17 cellular contexts compared by ENCODE assay signal in genomic region chr2:95311821-95312542, GRCh38. TPM values are rescaled to one million over a fixed set of nuclear protein-coding genes. Genes with fewer than 3 reads are reported as not detected.
DNase-seq lines count a peak whose midpoint lies in the region; ATAC-seq, FAIRE-seq and TF ChIP-seq lines count a peak whose summit lies in the region.
"Had no signal": no experiment of that assay in that cellular context is flagged by ENCODE, and none has a peak within 500 bp of the region (broad histone marks: within the 10 kb centered on the region; RNA-seq: fewer than 3 reads in every experiment).

No MANE protein-coding gene starts in this region.

- H2AK5ac ChIP-seq in H1 (ENCODE audit: low read depth, low read length), result no peak overlapping the region
- peak overlapping the region; percentile 66 for H2AK5ac ChIP-seq in neuronal stem cell (ENCODE audit: low read depth, low read length)

- DNase-seq in ELF-1 (ENCODE audit: low read depth, low spot score), result peak; percentile 19
- no peak for DNase-seq in RWPE1 (ENCODE audit: low spot score)
- no peak for DNase-seq in H1 (ENCODE audit: low read depth in 1 of 2, low spot score in 2 of 2)
- no peak for DNase-seq in neuronal stem cell (ENCODE audit: low spot score)
- DNase-seq in CD14-positive monocyte (ENCODE audit: low spot score), result no peak
- no peak for DNase-seq in GM13977 (ENCODE audit: low spot score)
- DNase-seq in naive thymus-derived CD4-positive, alpha-beta T cell, result no peak
- DNase-seq in activated T-cell treated with anti-CD3 and anti-CD28 coated beads, Interleukin-2, amount 50 U/mL, for 24 hours, result no peak
- DNase-seq: ACHN; Calu3; CD4-positive, alpha-beta T cell; DMS79 had no signal

- no peak overlapping the region for H4K5ac ChIP-seq in H1 (ENCODE audit: insufficient read length, low read depth, low read length)

- no peak overlapping the region for H3K56ac ChIP-seq in H1 (replicated peaks; ENCODE audit: insufficient read length, low read depth, low read length)

- 88% methylated on average over 24 of the region's 25 CpGs; no CpG with 5 or more reads in 1 of the 2 experiments for WGBS in H1 (ENCODE audit: extremely low coverage in 1 of 2, insufficient coverage in 1 of 2, insufficient read length in 1 of 2, insufficient replicate concordance in 2 of 2, low coverage in 1 of 2, low lambda C conversion rate in 2 of 2, missing lambda C conversion rate in 1 of 2), 2 experiments
- WGBS in neuronal stem cell (ENCODE audit: extremely low coverage in 2 of 2, insufficient read length in 2 of 2, insufficient replicate concordance in 1 of 2), 2 donors, result no CpG with 5 or more reads among the region's 25 CpGs

- no peak overlapping the region for H2BK20ac ChIP-seq in H1 (ENCODE audit: low read length)

- H2BK12ac ChIP-seq in H1 (ENCODE audit: low read depth, low read length) (no peak overlapping the region), neuronal stem cell (ENCODE audit: low read length) (no peak overlapping the region)

- no peaks in the 10 kb centered on the region for H3K79me1 ChIP-seq in H1 (ENCODE audit: low read depth, low read length)
- H3K79me1 ChIP-seq in neuronal stem cell (ENCODE audit: low read depth, low read length), result no peaks in the 10 kb centered on the region

- H3K4me3 ChIP-seq in H1 (ENCODE audit: extremely low read depth in 1 of 4, insufficient read depth in 2 of 4, low read depth in 3 of 4, low read length in 4 of 4) (no peak overlapping the region), neuronal stem cell (ENCODE audit: low read length in 2 of 2) (no peak overlapping the region)
- H3K4me3 ChIP-seq in naive thymus-derived CD4-positive, alpha-beta T cell (ENCODE audit: low read length), result no peak overlapping the region
- H3K4me3 ChIP-seq: BLaER1 treated with 17β-estradiol and CSF1 and Interleukin-3, amounts not matched to agents 10 nM and 100 nM had no signal

- intact Hi-C loops in CD14-positive monocyte (cut with micrococcal nuclease), result no loop called here
- intact Hi-C loops in naive thymus-derived CD4-positive, alpha-beta T cell (cut with micrococcal nuclease), result loop anchor here in 1 of 2 donors (10.0 kb wide), 1 partner anchor 117 kb away; no protein-coding TSS in a partner anchor

- POLR2A ChIA-PET in RWPE1 (lab: Yijun Ruan, JAX; ENCODE audit: low non-redundant PET), result interaction anchor here (0.6 kb wide), 1 partner anchor 36 kb away, joined by 3 read pairs; no protein-coding TSS in a partner anchor
- POLR2A ChIA-PET in H1 (lab: Charles Lee; ENCODE audit: partially characterized antibody), result no interaction called here
- POLR2A ChIA-PET in naive thymus-derived CD4-positive, alpha-beta T cell (lab: Charles Lee), result no interaction called here

- H3K4me3 Mint-ChIP-seq in CD14-positive monocyte, result no peak overlapping the region
- no peak overlapping the region for H3K4me3 Mint-ChIP-seq in naive thymus-derived CD4-positive, alpha-beta T cell
- H3K4me3 Mint-ChIP-seq in activated T-cell treated with anti-CD3 and anti-CD28 coated beads, Interleukin-2, amount 50 U/mL, for 24 hours, result no peak overlapping the region
- H3K4me3 Mint-ChIP-seq: CD4-positive, alpha-beta T cell had no signal

- no peak overlapping the region for H3K18ac ChIP-seq in H1 (ENCODE audit: extremely low read depth, low read length)
- H3K18ac ChIP-seq in neuronal stem cell (ENCODE audit: low read length), result peak overlapping the region; percentile 62

- no peaks in the 10 kb centered on the region; the same call in 1 of the 2 replicates for H3K23me2 ChIP-seq in H1 (ENCODE audit: low read depth, low read length)

- H3K14ac ChIP-seq in H1 (ENCODE audit: insufficient read length) (no peak overlapping the region), neuronal stem cell (ENCODE audit: low read length) (no peak overlapping the region)

- H3K9ac ChIP-seq in H1 (replicated peaks in 1 of 4; ENCODE audit: extremely low read depth in 1 of 4, low read depth in 3 of 4, low read length in 3 of 4), result no peak overlapping the region
- H3K9ac ChIP-seq in neuronal stem cell (ENCODE audit: low read depth, low read length, poor library complexity), result no peak overlapping the region
- H3K9ac ChIP-seq: BLaER1 treated with 17β-estradiol and CSF1 and Interleukin-3, amounts not matched to agents 10 nM and 100 nM had no signal

- TF ChIP-seq CTCF in RWPE1 (conservative IDR thresholded peaks at IDR 0.05; ENCODE audit: low read depth), result no peak
- TF ChIP-seq CTCF in H1 (IDR thresholded peaks at IDR 0.05; ENCODE audit: control extremely low read depth in 1 of 3, insufficient read depth in 1 of 3, low read depth in 1 of 3, low read length in 3 of 3), result no peak
- no peak for TF ChIP-seq CTCF in CD14-positive monocyte (IDR thresholded peaks at IDR 0.05)
- no peak for TF ChIP-seq CTCF in GM13977 (IDR thresholded peaks at IDR 0.05; ENCODE audit: extremely low read depth, insufficient read depth, missing control alignments)

- peaks cover 0 to 3% (median 2%) of the 10 kb centered on the region in 3 donors for H3K27me3 Mint-ChIP-seq in CD14-positive monocyte (ENCODE audit: low read depth in 3 of 3)
- H3K27me3 Mint-ChIP-seq in naive thymus-derived CD4-positive, alpha-beta T cell, result no peaks in the 10 kb centered on the region
- H3K27me3 Mint-ChIP-seq in activated T-cell treated with anti-CD3 and anti-CD28 coated beads, Interleukin-2, amount 50 U/mL, for 24 hours, result peaks cover 6% of the 10 kb centered on the region

- TF ChIP-seq RAD21 in H1 (IDR thresholded peaks at IDR 0.05 in 1 of 2, conservative IDR thresholded peaks at IDR 0.05 in 1 of 2; ENCODE audit: low read depth in 2 of 2, low read length in 2 of 2), result no peak

- H4K20me1 ChIP-seq in H1 (replicated peaks in 1 of 2; ENCODE audit: control insufficient read depth in 1 of 2, insufficient read depth in 2 of 2, low read length in 2 of 2), result no peaks in the 10 kb centered on the region

- H4K91ac ChIP-seq in H1 (replicated peaks; ENCODE audit: insufficient read length, low read length) (no peak overlapping the region), neuronal stem cell (ENCODE audit: low read depth, low read length, poor library complexity) (peak overlapping the region; percentile 67)

- H3K4me1 ChIP-seq in H1 (replicated peaks in 1 of 4; ENCODE audit: control insufficient read depth in 3 of 4, insufficient read depth in 4 of 4, low read length in 3 of 4), result no peaks in the 10 kb centered on the region; a peak in 1 of 7 replicates
- peaks cover 2 to 12% of the 10 kb centered on the region in 2 donors for H3K4me1 ChIP-seq in neuronal stem cell (ENCODE audit: control insufficient read depth in 2 of 2, insufficient read depth in 1 of 2, low read depth in 1 of 2, low read length in 2 of 2)
- no peaks in the 10 kb centered on the region for H3K4me1 ChIP-seq in naive thymus-derived CD4-positive, alpha-beta T cell (ENCODE audit: control insufficient read depth in 2 of 2, insufficient read depth in 2 of 2, low read length in 2 of 2)

- H3K36me3 ChIP-seq in H1 (ENCODE audit: control insufficient read depth in 2 of 4, insufficient read depth in 4 of 4, low read length in 3 of 4) (no peaks in the 10 kb centered on the region), neuronal stem cell (replicated peaks in 1 of 2; ENCODE audit: control insufficient read depth in 2 of 2, insufficient read depth in 2 of 2, low read length in 2 of 2) (no peaks in the 10 kb centered on the region)
- H3K36me3 ChIP-seq in naive thymus-derived CD4-positive, alpha-beta T cell (ENCODE audit: control insufficient read depth in 2 of 3, insufficient read depth in 3 of 3, low read length in 3 of 3), result no peaks in the 10 kb centered on the region
- H3K36me3 ChIP-seq: BLaER1 treated with 17β-estradiol and CSF1 and Interleukin-3, amounts not matched to agents 10 nM and 100 nM had no signal

- no peak for TF ChIP-seq POLR2A in H1 (IDR thresholded peaks at IDR 0.05; ENCODE audit: control extremely low read depth in 1 of 2, low read depth in 2 of 2, low read length in 2 of 2)

- H3K27ac ChIP-seq in RWPE1 (peak overlapping the region; percentile 83), H1 (ENCODE audit: low read depth, low read length) (no peak overlapping the region), neuronal stem cell (replicated peaks; ENCODE audit: low read length) (no peak overlapping the region)
- no peak overlapping the region for H3K27ac ChIP-seq in naive thymus-derived CD4-positive, alpha-beta T cell (ENCODE audit: low read depth, low read length)
- H3K27ac ChIP-seq: BLaER1 treated with 17β-estradiol and CSF1 and Interleukin-3, amounts not matched to agents 10 nM and 100 nM; HL-60 had no signal

- H2BK120ac ChIP-seq in H1 (replicated peaks; ENCODE audit: low read depth, low read length), result no peak overlapping the region
- no peak overlapping the region for H2BK120ac ChIP-seq in neuronal stem cell (ENCODE audit: low read depth, low read length)

- peak overlapping the region in 1 of 7 donors; percentile 62 for H3K27ac Mint-ChIP-seq in CD14-positive monocyte
- no peak overlapping the region for H3K27ac Mint-ChIP-seq in naive thymus-derived CD4-positive, alpha-beta T cell
- no peak overlapping the region for H3K27ac Mint-ChIP-seq in activated T-cell treated with anti-CD3 and anti-CD28 coated beads, Interleukin-2, amount 50 U/mL, for 24 hours
- H3K27ac Mint-ChIP-seq: CD4-positive, alpha-beta T cell had no signal

- H2BK15ac ChIP-seq in H1 (ENCODE audit: low read length) (no peak overlapping the region), neuronal stem cell (ENCODE audit: low read length) (no peak overlapping the region)

- no peak overlapping the region for H3K4ac ChIP-seq in H1 (replicated peaks; ENCODE audit: insufficient read length, low read depth, low read length)
- H3K4ac ChIP-seq in neuronal stem cell (ENCODE audit: low read length), result no peak overlapping the region

- TF ChIP-seq EP300 in H1 (IDR thresholded peaks at IDR 0.05; ENCODE audit: borderline replicate concordance in 1 of 2, low read depth in 2 of 2, low read length in 2 of 2), result no peak

- CTCF ChIA-PET in RWPE1 (lab: Yijun Ruan, JAX) (interaction anchor here (0.5 to 2.6 kb wide), 4 partner anchors 15 to 411 kb away, joined by 3 to 17 read pairs (median 4); no protein-coding TSS in a partner anchor), H1 (lab: Charles Lee; ENCODE audit: partially characterized antibody) (interaction anchor here (0.6 kb wide), 1 partner anchor 54 kb away, joined by 3 read pairs; no protein-coding TSS in a partner anchor)
- CTCF ChIA-PET in naive thymus-derived CD4-positive, alpha-beta T cell (lab: Charles Lee), result no interaction called here

- ATAC-seq in naive thymus-derived CD4-positive, alpha-beta T cell, result no peak
- ATAC-seq: HCT116 had no signal

- H3K4me2 ChIP-seq in H1 (ENCODE audit: insufficient read depth in 1 of 2, low read depth in 2 of 2, low read length in 2 of 2) (no peak overlapping the region), neuronal stem cell (ENCODE audit: insufficient read depth, low read length, poor library complexity, severe bottlenecking) (no peak overlapping the region)

- H3K23ac ChIP-seq in H1 (ENCODE audit: insufficient read length) (no peak overlapping the region), neuronal stem cell (ENCODE audit: low read depth, low read length, poor library complexity) (no peak overlapping the region)

- no peaks in the 10 kb centered on the region for H3K4me1 Mint-ChIP-seq in CD14-positive monocyte
- H3K4me1 Mint-ChIP-seq in naive thymus-derived CD4-positive, alpha-beta T cell, result peaks cover 0 to 3% (median 0%) of the 10 kb centered on the region in 7 donors
- no peaks in the 10 kb centered on the region for H3K4me1 Mint-ChIP-seq in activated T-cell treated with anti-CD3 and anti-CD28 coated beads, Interleukin-2, amount 50 U/mL, for 24 hours (ENCODE audit: low read depth)

- H2BK5ac ChIP-seq in H1 (ENCODE audit: low read depth, low read length) (no peak overlapping the region), neuronal stem cell (ENCODE audit: low read length) (peak overlapping the region; percentile 87)

- H2AFZ ChIP-seq in H1 (ENCODE audit: low read length) (no peak overlapping the region), neuronal stem cell (ENCODE audit: low read length) (no peak overlapping the region)

- no peaks in the 10 kb centered on the region for H3K79me2 ChIP-seq in H1 (ENCODE audit: control insufficient read depth in 1 of 2, insufficient read depth in 2 of 2, low read length in 2 of 2)

- no peak for FAIRE-seq in H1 (lab: Jason Lieb, UNC)
- FAIRE-seq: G401.6, GM12891 had no signal

- peak overlapping the region; percentile 42; the same call in 1 of the 2 replicates for H4K8ac ChIP-seq in H1 (ENCODE audit: extremely low read depth, insufficient read depth, low read length)
- H4K8ac ChIP-seq in neuronal stem cell (ENCODE audit: low read depth, low read length), result no peak overlapping the region

- H3K9me3 ChIP-seq in H1 (ENCODE audit: insufficient read depth in 2 of 2, low read depth in 1 of 2, low read length in 1 of 2) (peaks cover 71 to 97% of the 10 kb centered on the region in 2 experiments), neuronal stem cell (replicated peaks in 1 of 2; ENCODE audit: control insufficient read depth in 2 of 2, insufficient read depth in 1 of 2, low read depth in 1 of 2, low read length in 2 of 2) (no peaks in the 10 kb centered on the region)
- H3K9me3 ChIP-seq in naive thymus-derived CD4-positive, alpha-beta T cell (ENCODE audit: control insufficient read depth in 2 of 3, low read length in 3 of 3), result no peaks in the 10 kb centered on the region
- H3K9me3 ChIP-seq: BLaER1 treated with 17β-estradiol and CSF1 and Interleukin-3, amounts not matched to agents 10 nM and 100 nM had no signal

- peaks cover 0 to 3% (median 0%) of the 10 kb centered on the region in 7 donors for H3K9me3 Mint-ChIP-seq in CD14-positive monocyte
- no peaks in the 10 kb centered on the region for H3K9me3 Mint-ChIP-seq in naive thymus-derived CD4-positive, alpha-beta T cell
- H3K9me3 Mint-ChIP-seq in activated T-cell treated with anti-CD3 and anti-CD28 coated beads, Interleukin-2, amount 50 U/mL, for 24 hours, result no peaks in the 10 kb centered on the region
- H3K9me3 Mint-ChIP-seq: CD4-positive, alpha-beta T cell had no signal

- no peaks in the 10 kb centered on the region for H3K27me3 ChIP-seq in H1 (replicated peaks in 1 of 4; ENCODE audit: control insufficient read depth in 3 of 4, extremely low read depth in 1 of 4, insufficient read depth in 3 of 4, low read length in 3 of 4)
- peaks cover 0 to 9% (median 0%) of the 10 kb centered on the region in 3 experiments for H3K27me3 ChIP-seq in neuronal stem cell (ENCODE audit: control insufficient read depth in 3 of 3, insufficient read depth in 3 of 3, low read depth in 1 of 3, low read length in 3 of 3)
- no peaks in the 10 kb centered on the region for H3K27me3 ChIP-seq in naive thymus-derived CD4-positive, alpha-beta T cell (ENCODE audit: control insufficient read depth in 2 of 2, insufficient read depth in 2 of 2, low read length in 2 of 2)

- in situ Hi-C loops in GM13977 (cut with MboI; ENCODE audit: low pct_unique_long_range_greater_than_20kb, low sequenced_read_pairs, unreplicated experiment), result no loop called here

- no peaks in the 10 kb centered on the region for H3K36me3 Mint-ChIP-seq in CD14-positive monocyte
- no peaks in the 10 kb centered on the region for H3K36me3 Mint-ChIP-seq in naive thymus-derived CD4-positive, alpha-beta T cell
- no peaks in the 10 kb centered on the region for H3K36me3 Mint-ChIP-seq in activated T-cell treated with anti-CD3 and anti-CD28 coated beads, Interleukin-2, amount 50 U/mL, for 24 hours (ENCODE audit: low read depth)

RNA-seq across cellular contexts. Expression of gene KCNIP3, which starts 14.8 kb away (rescaled TPM):
- 1.9 and 2.9 TPM in 2 replicates for total RNA-seq in H1 (2021; fragmentation: NEBNext Ultra II Directional; extraction: Animal tissue kit (Norgen Biotek cat#: 25700))
- 0.33 and 0.53 TPM in 2 replicates for polyA plus RNA-seq in H1 (2011; rRNA removed)
- 1.2 TPM for polyA plus RNA-seq in H1 (2011; cell fraction: cytosol; rRNA removed)
- polyA plus RNA-seq in H1 (2011; cell fraction: nucleus; rRNA removed), result 1.3 TPM
- polyA plus RNA-seq in H1 (2012, experiment 1 of 2), result 0.52 to 0.88 TPM (median 0.61 TPM) in 4 replicates
- polyA plus RNA-seq in H1 (2012, experiment 2 of 2), result 0.10 TPM
- 0.95 TPM for polyA plus RNA-seq in H1 (2013, experiment 1 of 2)
- 1.1 TPM for polyA plus RNA-seq in H1 (2013, experiment 2 of 2)
- 0.16 and 0.49 TPM in 2 replicates for polyA minus RNA-seq in H1 (2011; rRNA and poly(A)+ RNA removed)
- not detected for polyA minus RNA-seq in H1 (2011; cell fraction: cytosol; rRNA and poly(A)+ RNA removed)
- polyA minus RNA-seq in H1 (2011; cell fraction: nucleus; rRNA and poly(A)+ RNA removed), result not detected
- 2.7 TPM for polyA plus RNA-seq in neuronal stem cell (2013, experiment 1 of 2)
- 2.7 TPM for polyA plus RNA-seq in neuronal stem cell (2013, experiment 2 of 2)
- polyA plus RNA-seq in CD14-positive monocyte, result not detected
- total RNA-seq in naive thymus-derived CD4-positive, alpha-beta T cell, result 1 to 10 TPM in 1 of 5 experiments, not detected in 4; 1.0 TPM
- not detected for polyA plus RNA-seq in naive thymus-derived CD4-positive, alpha-beta T cell

RNA-seq across cellular contexts. Expression of gene PROM2, which starts 37.7 kb away (rescaled TPM):
- total RNA-seq in H1 (2021; fragmentation: NEBNext Ultra II Directional; extraction: Animal tissue kit (Norgen Biotek cat#: 25700)), result 3.8 and 4.6 TPM in 2 replicates
- 1.6 and 2.6 TPM in 2 replicates for polyA plus RNA-seq in H1 (2011; rRNA removed)
- polyA plus RNA-seq in H1 (2011; cell fraction: cytosol; rRNA removed), result 0.72 TPM
- polyA plus RNA-seq in H1 (2011; cell fraction: nucleus; rRNA removed), result 6.7 TPM
- 0.66 to 2.7 TPM (median 2.0 TPM) in 4 replicates for polyA plus RNA-seq in H1 (2012, experiment 1 of 2)
- 1.6 TPM for polyA plus RNA-seq in H1 (2012, experiment 2 of 2)
- polyA plus RNA-seq in H1 (2013, experiment 1 of 2), result 7.0 TPM
- polyA plus RNA-seq in H1 (2013, experiment 2 of 2), result 6.0 TPM
- polyA minus RNA-seq in H1 (2011; rRNA and poly(A)+ RNA removed), result 0.47 and 1.6 TPM in 2 replicates
- polyA minus RNA-seq in H1 (2011; cell fraction: cytosol; rRNA and poly(A)+ RNA removed), result 1.8 TPM
- 6.0 TPM for polyA minus RNA-seq in H1 (2011; cell fraction: nucleus; rRNA and poly(A)+ RNA removed)
- 1.5 TPM for polyA plus RNA-seq in neuronal stem cell (2013, experiment 1 of 2)
- polyA plus RNA-seq in neuronal stem cell (2013, experiment 2 of 2), result 0.83 TPM
- polyA plus RNA-seq in CD14-positive monocyte, result not detected
- 1 to 10 TPM in 1 of 5 experiments, under 1 TPM in 4; 0.24 to 1.2 (median 0.57) TPM for total RNA-seq in naive thymus-derived CD4-positive, alpha-beta T cell
- polyA plus RNA-seq in naive thymus-derived CD4-positive, alpha-beta T cell, result not detected
